In genomic region chr12:55935742-55936151, GRCh38 we compare ENCODE assay signal across 8 cellular contexts. TPM values are rescaled to one million over a fixed set of nuclear protein-coding genes. Genes with fewer than 3 reads are reported as not detected.
A peak's percentile ranks its signal among the peaks of the same experiment; 100 is the strongest.
DNase-seq lines count a peak whose midpoint lies in the region; ATAC-seq and TF ChIP-seq lines count a peak whose summit lies in the region.

No MANE protein-coding gene starts in this region.

- DNase-seq in RWPE2 (ENCODE audit: low spot score) (no peak), left ventricle myocardium inferior (peak; percentile 54), hippocampal formation (lab: John Stamatoyannopoulos, UW) (no peak), KG1 (lab: John Stamatoyannopoulos, UW) (no peak), osteoblast (ENCODE audit: insufficient read length, low spot score, missing footprints) (no peak), NCI-H345 treated with DMSO at 0.1 percent for 48 hours (lab: John Stamatoyannopoulos, UW; ENCODE audit: unreplicated experiment) (no peak)
- DNase-seq in activated naive CD8-positive, alpha-beta T cell treated with anti-CD3 and anti-CD28 coated beads, Interleukin-2, amount 50 U/mL, for 24 hours = peak; percentile 41
- DNase-seq in stimulated activated CD8-positive, alpha-beta memory T cell treated with anti-CD3 and anti-CD28 coated beads, Interleukin-4, amount 100 ng/mL, for 48 hours = peak; percentile 61

- no peaks in the 10 kb centered on the region for H3K9me3 Mint-ChIP-seq in activated naive CD8-positive, alpha-beta T cell treated with anti-CD3 and anti-CD28 coated beads, Interleukin-2, amount 50 U/mL, for 24 hours

- H3K79me2 ChIP-seq in osteoblast (ENCODE audit: insufficient read depth, low read length) = peaks cover 14% of the 10 kb centered on the region

- no peaks in the 10 kb centered on the region for H3K27me3 ChIP-seq in RWPE2 (ENCODE audit: insufficient read depth, poor library complexity, severe bottlenecking)
- no peaks in the 10 kb centered on the region for H3K27me3 ChIP-seq in left ventricle myocardium inferior (ENCODE audit: low read depth)
- H3K27me3 ChIP-seq in osteoblast (ENCODE audit: insufficient read depth, low read length) = no peaks in the 10 kb centered on the region

- H3K4me3 ChIP-seq in RWPE2 (ENCODE audit: severe bottlenecking) (no peak overlapping the region), left ventricle myocardium inferior (peak overlapping the region; percentile 55), osteoblast (ENCODE audit: insufficient read depth, low read length) (no peak overlapping the region)

- H2AFZ ChIP-seq in osteoblast (ENCODE audit: low read length) = no peak overlapping the region

- no peak for ATAC-seq in RWPE2 (ENCODE audit: low read depth)
- ATAC-seq in activated naive CD8-positive, alpha-beta T cell treated with anti-CD3 and anti-CD28 coated beads, Interleukin-2, amount 50 U/mL, for 24 hours = peak; percentile 21

- H3K4me1 Mint-ChIP-seq in activated naive CD8-positive, alpha-beta T cell treated with anti-CD3 and anti-CD28 coated beads, Interleukin-2, amount 50 U/mL, for 24 hours = peaks cover 78% of the 10 kb centered on the region

- peak overlapping the region; percentile 67 for H3K27ac Mint-ChIP-seq in activated naive CD8-positive, alpha-beta T cell treated with anti-CD3 and anti-CD28 coated beads, Interleukin-2, amount 50 U/mL, for 24 hours

- H3K27me3 Mint-ChIP-seq in activated naive CD8-positive, alpha-beta T cell treated with anti-CD3 and anti-CD28 coated beads, Interleukin-2, amount 50 U/mL, for 24 hours = no peaks in the 10 kb centered on the region

- H3K4me1 ChIP-seq in RWPE2 (ENCODE audit: insufficient read depth, poor library complexity, severe bottlenecking) (peaks cover 58% of the 10 kb centered on the region), left ventricle myocardium inferior (peaks cover 42% of the 10 kb centered on the region), osteoblast (ENCODE audit: insufficient read depth, low read length) (peaks cover 38% of the 10 kb centered on the region)

- H3K36me3 ChIP-seq in RWPE2 (ENCODE audit: low read depth) (peaks cover 71% of the 10 kb centered on the region), left ventricle myocardium inferior (no peaks in the 10 kb centered on the region), osteoblast (ENCODE audit: insufficient read depth, low read length) (peaks cover 17% of the 10 kb centered on the region)

- no peak overlapping the region for H3K4me2 ChIP-seq in osteoblast (ENCODE audit: insufficient read depth, low read length)

- peak overlapping the region; percentile 93 for H3K4me3 Mint-ChIP-seq in activated naive CD8-positive, alpha-beta T cell treated with anti-CD3 and anti-CD28 coated beads, Interleukin-2, amount 50 U/mL, for 24 hours

- TF ChIP-seq CTCF in RWPE2 (IDR thresholded peaks at IDR 0.05; ENCODE audit: poor library complexity, severe bottlenecking) (no peak), left ventricle myocardium inferior (IDR thresholded peaks at IDR 0.05; ENCODE audit: borderline replicate concordance) (no peak), osteoblast (IDR thresholded peaks at IDR 0.05; ENCODE audit: extremely low read depth, low read depth, low read length) (no peak)

- no peaks in the 10 kb centered on the region for H4K20me1 ChIP-seq in osteoblast (ENCODE audit: insufficient read depth, low read length)

- intact Hi-C loops in left ventricle myocardium inferior (cut with micrococcal nuclease) = loop anchor here (5.0 to 10.0 kb wide), 2 partner anchors 111 to 198 kb away; partner anchors contain the start of gene DNAJC14

- H3K9me3 ChIP-seq in RWPE2 (ENCODE audit: severe bottlenecking) (no peaks in the 10 kb centered on the region), left ventricle myocardium inferior (replicated peaks) (no peaks in the 10 kb centered on the region), osteoblast (ENCODE audit: low read depth, low read length) (no peaks in the 10 kb centered on the region)

- H3K36me3 Mint-ChIP-seq in activated naive CD8-positive, alpha-beta T cell treated with anti-CD3 and anti-CD28 coated beads, Interleukin-2, amount 50 U/mL, for 24 hours (ENCODE audit: low read depth) = peaks cover 50% of the 10 kb centered on the region

- H3K27ac ChIP-seq in RWPE2 (ENCODE audit: poor library complexity, severe bottlenecking) (peak overlapping the region; percentile 98), left ventricle myocardium inferior (replicated peaks) (peak overlapping the region; percentile 71), osteoblast (ENCODE audit: low read depth, low read length) (no peak overlapping the region)

RNA-seq across cellular contexts. Expression of gene DGKA, which starts 4.8 kb away (rescaled TPM):
- 6.5 TPM for total RNA-seq in left ventricle myocardium inferior
- total RNA-seq in osteoblast = 32.6 and 36.5 TPM in 2 replicates

RNA-seq across cellular contexts. Expression of gene PYM1, which starts 8.1 kb away (rescaled TPM):
- 14.8 TPM for total RNA-seq in left ventricle myocardium inferior
- 25.0 and 31.5 TPM in 2 replicates for total RNA-seq in osteoblast

RNA-seq across cellular contexts. Expression of gene PMEL, which starts 30.1 kb away (rescaled TPM):
- total RNA-seq in left ventricle myocardium inferior = 0.16 TPM
- total RNA-seq in osteoblast = 0.59 and 0.72 TPM in 2 replicates

RNA-seq across cellular contexts. Expression of gene CDK2, which starts 30.9 kb away (rescaled TPM):
- 7.3 TPM for total RNA-seq in left ventricle myocardium inferior
- 13.0 and 13.4 TPM in 2 replicates for total RNA-seq in osteoblast

RNA-seq across cellular contexts. Expression of gene RAB5B, which starts 38.1 kb away (rescaled TPM):
- total RNA-seq in left ventricle myocardium inferior = 111 TPM
- 82.9 and 87.5 TPM in 2 replicates for total RNA-seq in osteoblast

Comparison
In these comparisons a context has a peak if more than half of its experiments do, and no peak if none do; other contexts are left out.
1. DNase-seq: peak in activated naive CD8-positive, alpha-beta T cell treated with anti-CD3 and anti-CD28 coated beads, Interleukin-2, amount 50 U/mL, for 24 hours (single experiment), left ventricle myocardium inferior (single experiment) and stimulated activated CD8-positive, alpha-beta memory T cell treated with anti-CD3 and anti-CD28 coated beads, Interleukin-4, amount 100 ng/mL, for 48 hours (single experiment); none in RWPE2 (single experiment), hippocampal formation (0 of 2), KG1 (single experiment), osteoblast (single experiment) and NCI-H345 treated with DMSO at 0.1 percent for 48 hours (single experiment).